ENCODE assay signal across 9 cellular contexts in the genomic region with DNA sequence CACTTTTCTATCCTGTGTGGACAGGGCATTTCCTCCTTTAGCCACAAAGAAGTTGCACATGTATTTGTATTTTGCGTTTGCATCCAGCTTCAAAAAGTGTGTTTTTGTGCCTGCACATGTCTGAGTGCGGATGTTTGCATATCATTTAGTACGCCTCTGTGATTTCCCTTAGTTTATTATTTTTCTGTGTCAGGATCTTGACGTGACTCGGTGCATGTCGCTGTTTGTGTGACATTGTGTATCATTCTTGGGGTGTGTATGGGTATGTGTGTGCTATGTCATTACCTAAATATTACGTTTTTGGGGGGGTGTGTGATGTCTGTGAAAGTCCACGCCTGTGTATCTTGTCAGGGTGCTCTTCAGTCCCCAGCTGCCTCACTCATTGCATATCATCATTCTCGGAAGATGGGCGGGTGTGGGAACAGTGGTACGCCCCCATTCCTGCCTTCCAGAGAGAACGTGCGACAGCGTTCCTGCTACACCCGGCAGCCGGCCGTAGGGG. TPM values are rescaled to one million over a fixed set of nuclear protein-coding genes. Genes with fewer than 3 reads are reported as not detected.
DNase-seq lines count a peak whose midpoint lies in the region; ATAC-seq, FAIRE-seq and TF ChIP-seq lines count a peak whose summit lies in the region.
"Had no signal": no experiment of that assay in that cellular context is flagged by ENCODE, and none has a peak within 500 bp of the region (broad histone marks: within the 10 kb centered on the region; RNA-seq: fewer than 3 reads in every experiment).

No MANE protein-coding gene starts in this region.

- peak overlapping the region; percentile 39 for H3K9ac ChIP-seq in mammary epithelial cell (ENCODE audit: insufficient read depth, low read length)
- H3K9ac ChIP-seq in mucosa of rectum (ENCODE audit: low read depth in 1 of 2, low read length in 2 of 2) = peak overlapping the region; percentile 35 to 95

- H3K27me3 ChIP-seq in mammary epithelial cell (ENCODE audit: insufficient read depth, low read length) (no peaks in the 10 kb centered on the region), mucosa of rectum (ENCODE audit: control insufficient read depth in 2 of 2, insufficient read depth in 2 of 2, low read length in 2 of 2) (no peaks in the 10 kb centered on the region)

- dilution Hi-C loops in mammary epithelial cell (cut with HindIII; ENCODE audit: low sequenced_read_pairs) = no loop called here

- no peak for DNase-seq in AG10803 (ENCODE audit: low read depth)
- DNase-seq in HTR-8/SVneo (ENCODE audit: insufficient read length, low spot score) = no peak
- no peak for DNase-seq in mammary epithelial cell
- no peak for DNase-seq in mucosa of gallbladder (ENCODE audit: low spot score)
- no peak for DNase-seq in NK-92 (lab: John Stamatoyannopoulos, UW; ENCODE audit: unreplicated experiment)

- BruUV-seq in mammary epithelial cell (replicated peaks; lab: Mats Ljungman, UMichigan) = no TSS peak

- in situ Hi-C loops in mammary epithelial cell (cut with MboI; ENCODE audit: low sequenced_read_pairs in 2 of 2) = no loop called here

- CTCF ChIA-PET in mammary epithelial cell (lab: Charles Lee; ENCODE audit: low non-redundant PET) = interaction anchor here (0.6 kb wide), 1 partner anchor 79 kb away, joined by 5 read pairs; no protein-coding TSS in a partner anchor

- peak overlapping the region; percentile 81 for H3K4me2 ChIP-seq in mammary epithelial cell (ENCODE audit: insufficient read depth, low read depth, low read length)

- H3K36me3 ChIP-seq in mammary epithelial cell (ENCODE audit: insufficient read depth, low read length) = no peaks in the 10 kb centered on the region
- H3K36me3 ChIP-seq in mucosa of rectum (ENCODE audit: control insufficient read depth in 2 of 2, insufficient read depth in 2 of 2, low read length in 2 of 2) = no peaks in the 10 kb centered on the region

- ATAC-seq in HG03280 (IDR thresholded peaks at IDR 0.05; ENCODE audit: unreplicated experiment) (no peak), HG03460 (IDR thresholded peaks at IDR 0.05; ENCODE audit: unreplicated experiment) (no peak)

- H3K9me3 ChIP-seq in mammary epithelial cell (replicated peaks; ENCODE audit: insufficient read depth, low read length) (no peaks in the 10 kb centered on the region), mucosa of rectum (ENCODE audit: control insufficient read depth in 2 of 2, low read length in 2 of 2) (no peaks in the 10 kb centered on the region)

- no peaks in the 10 kb centered on the region for H4K20me1 ChIP-seq in mammary epithelial cell (ENCODE audit: insufficient read depth, low read length)

- intact Hi-C loops in mammary epithelial cell (cut with micrococcal nuclease) = loop anchor here (1.0 kb wide), 1 partner anchor 47 kb away; no protein-coding TSS in a partner anchor

- peak; percentile 23 for FAIRE-seq in HTR-8/SVneo (lab: Jason Lieb, UNC)

- peaks cover 19% of the 10 kb centered on the region for H3K4me1 ChIP-seq in mammary epithelial cell (ENCODE audit: insufficient read depth, low read length)
- peaks cover 18 to 25% of the 10 kb centered on the region in 2 donors for H3K4me1 ChIP-seq in mucosa of rectum (ENCODE audit: control insufficient read depth in 2 of 2, insufficient read depth in 2 of 2, low read length in 2 of 2)

- no peak for TF ChIP-seq CTCF in AG10803 (conservative IDR thresholded peaks at IDR 0.05; ENCODE audit: low read length)
- TF ChIP-seq CTCF in mammary epithelial cell (conservative IDR thresholded peaks at IDR 0.05 in 1 of 2, IDR thresholded peaks at IDR 0.05 in 1 of 2; ENCODE audit: extremely low read depth in 1 of 2, insufficient read depth in 1 of 2, low read depth in 1 of 2, low read length in 2 of 2) = no peak

- WGBS in mammary epithelial cell (ENCODE audit: low coverage, missing lambda C conversion rate) = under 1% methylated on average over 12 of the region's 17 CpGs

- peak overlapping the region; percentile 79 for H2AFZ ChIP-seq in mammary epithelial cell (ENCODE audit: low read depth, low read length)

- H3K4me3 ChIP-seq in AG10803 (ENCODE audit: low read length) (peak overlapping the region; percentile 100), mammary epithelial cell (replicated peaks in 1 of 3; ENCODE audit: insufficient read depth in 1 of 3, low read depth in 2 of 3, low read length in 3 of 3) (peak overlapping the region; percentile 20 to 92 (median 85)), mucosa of rectum (ENCODE audit: low read length in 2 of 2) (peak overlapping the region; percentile 99)

- peaks cover 42% of the 10 kb centered on the region for H3K79me2 ChIP-seq in mammary epithelial cell (ENCODE audit: insufficient read depth, low read length)

- H3K27ac ChIP-seq in mammary epithelial cell (ENCODE audit: insufficient read depth, low read depth, low read length) (peak overlapping the region; percentile 5), mucosa of rectum (ENCODE audit: low read depth in 2 of 2, low read length in 2 of 2) (peak overlapping the region in 1 of 2 donors; percentile 100)

RNA-seq across cellular contexts. Expression of gene PAIP2, which starts 0.4 kb away (rescaled TPM):
- 10 to 100 TPM; 38.0 to 43.6 TPM for total RNA-seq in mammary epithelial cell
- polyA plus RNA-seq in mammary epithelial cell = 37.5 TPM
- polyA minus RNA-seq in mammary epithelial cell = 22.4 TPM
- 73.3 TPM for total RNA-seq in mucosa of gallbladder

RNA-seq across cellular contexts. Expression of gene SLC23A1, which starts 41.9 kb away (rescaled TPM):
- total RNA-seq in mammary epithelial cell (not detected), mucosa of gallbladder (17.0 TPM)
- polyA plus RNA-seq in mammary epithelial cell = not detected
- polyA minus RNA-seq in mammary epithelial cell = not detected
- total RNA-seq: subcutaneous adipose tissue had no signal

RNA-seq across cellular contexts. Expression of gene MATR3, which starts 47.7 kb away (rescaled TPM):
- total RNA-seq in mammary epithelial cell (100 to 1,000 TPM; 118 to 185 TPM), mucosa of gallbladder (161 TPM)
- polyA plus RNA-seq in mammary epithelial cell = 62.8 TPM
- polyA minus RNA-seq in mammary epithelial cell = 219 TPM

RNA-seq across cellular contexts. Expression of gene MZB1, which starts 48.5 kb away (rescaled TPM):
- total RNA-seq in mammary epithelial cell (not detected), mucosa of gallbladder (1.1 TPM)
- not detected for polyA plus RNA-seq in mammary epithelial cell
- polyA minus RNA-seq in mammary epithelial cell = not detected

RNA-seq across cellular contexts. Expression of gene PROB1, which starts 53.7 kb away (rescaled TPM):
- total RNA-seq in mammary epithelial cell (under 1 TPM; 0.38 to 0.67 TPM), mucosa of gallbladder (3.0 TPM)
- polyA plus RNA-seq in mammary epithelial cell = 0.03 TPM
- not detected for polyA minus RNA-seq in mammary epithelial cell

Comparison
In these comparisons a context has a peak if more than half of its experiments do, and no peak if none do; other contexts are left out.
1. RNA of gene SLC23A1, which starts 41.9 kb away (total RNA-seq): 17.0 TPM in mucosa of gallbladder (single experiment); not detected in mammary epithelial cell; every median in the first group is over 10 times any median in the second.
2. Peak in every context shown above with its lines, with median percentiles within 50 percentile points of each other: H3K4me3 ChIP-seq.